Comparison of ENCODE assay signal across 2 cellular contexts in genomic region chr7:140023728-140024127, GRCh38.
TF ChIP-seq lines count a peak whose summit lies in the region.

No MANE protein-coding gene starts in this region.

TF ChIP-seq in A549, 52 proteins besides CTCF, POLR2A, EP300 and RAD21:
- no peak for TF ChIP-seq FOXS1 (CRISPR knock-in tag; IDR thresholded peaks at IDR 0.05)
- no peak for TF ChIP-seq TP53 (CRISPR knock-in tag; IDR thresholded peaks at IDR 0.05)
- no peak for TF ChIP-seq SREBF2 (IDR thresholded peaks at IDR 0.05)
- TF ChIP-seq CEBPB (IDR thresholded peaks at IDR 0.05), result peak; percentile 43 to 62; a peak in 3 of 4 replicates
- TF ChIP-seq CHD2 (IDR thresholded peaks at IDR 0.05; ENCODE audit: low read length, partially characterized antibody), result no peak

TF ChIP-seq in HepG2, 621 proteins besides CTCF, POLR2A, EP300 and RAD21:
- TF ChIP-seq ZBTB38 (CRISPR knock-in tag; IDR thresholded peaks at IDR 0.05), result no peak
- no peak for TF ChIP-seq PAWR (CRISPR knock-in tag; IDR thresholded peaks at IDR 0.05; ENCODE audit: borderline replicate concordance)
- 0 out of 2 replicates have a peak, but pooled peaks have one; percentile 20 for TF ChIP-seq CEBPG (CRISPR knock-in tag; IDR thresholded peaks at IDR 0.05)
- peak; percentile 67; the same call in 1 of the 2 replicates for TF ChIP-seq CEBPB (IDR thresholded peaks at IDR 0.05; ENCODE audit: borderline replicate concordance, low read depth, low read length)
- TF ChIP-seq, protein P1, sequence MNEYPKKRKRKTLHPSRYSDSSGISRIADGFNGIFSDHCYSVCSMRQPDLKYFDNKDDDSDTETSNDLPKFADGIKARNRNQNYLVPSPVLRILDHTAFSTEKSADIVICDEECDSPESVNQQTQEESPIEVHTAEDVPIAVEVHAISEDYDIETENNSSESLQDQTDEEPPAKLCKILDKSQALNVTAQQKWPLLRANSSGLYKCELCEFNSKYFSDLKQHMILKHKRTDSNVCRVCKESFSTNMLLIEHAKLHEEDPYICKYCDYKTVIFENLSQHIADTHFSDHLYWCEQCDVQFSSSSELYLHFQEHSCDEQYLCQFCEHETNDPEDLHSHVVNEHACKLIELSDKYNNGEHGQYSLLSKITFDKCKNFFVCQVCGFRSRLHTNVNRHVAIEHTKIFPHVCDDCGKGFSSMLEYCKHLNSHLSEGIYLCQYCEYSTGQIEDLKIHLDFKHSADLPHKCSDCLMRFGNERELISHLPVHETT (CRISPR knock-in tag; conservative IDR thresholded peaks at IDR 0.05), result no peak
